10 cellular contexts compared by ENCODE assay signal in genomic region chr1:93692451-93692861, GRCh38. TPM values are rescaled to one million over a fixed set of nuclear protein-coding genes. Genes with fewer than 3 reads are reported as not detected.
DNase-seq lines count a peak whose midpoint lies in the region; ATAC-seq and TF ChIP-seq lines count a peak whose summit lies in the region.
"Had no signal": no experiment of that assay in that cellular context is flagged by ENCODE, and none has a peak within 500 bp of the region (broad histone marks: within the 10 kb centered on the region; RNA-seq: fewer than 3 reads in every experiment).

No MANE protein-coding gene starts in this region.

- peak overlapping the region; percentile 74 for H3K27ac Mint-ChIP-seq in activated naive CD8-positive, alpha-beta T cell treated with anti-CD3 and anti-CD28 coated beads for 36 hours

- H3K27me3 ChIP-seq in lung (ENCODE audit: control insufficient read depth, insufficient read depth): no peaks in the 10 kb centered on the region

- H3K36me3 Mint-ChIP-seq in activated naive CD8-positive, alpha-beta T cell treated with anti-CD3 and anti-CD28 coated beads for 36 hours: no peaks in the 10 kb centered on the region

- no peaks in the 10 kb centered on the region for H3K9me3 Mint-ChIP-seq in activated naive CD8-positive, alpha-beta T cell treated with anti-CD3 and anti-CD28 coated beads for 36 hours
- H3K9me3 Mint-ChIP-seq: dendritic cell treated with granulocyte-macrophage colony-stimulating factor and Interleukin-4, amounts not matched to agents 40 ng/mL and 50 ng/mL, for 4 days had no signal

- TF ChIP-seq CTCF in 22Rv1 (IDR thresholded peaks at IDR 0.05): no peak
- TF ChIP-seq CTCF in HEK293 (tag by site-specific recombination; IDR thresholded peaks at IDR 0.05): no peak
- TF ChIP-seq CTCF in lung (IDR thresholded peaks at IDR 0.05; ENCODE audit: control extremely low read depth, extremely low read depth): no peak

- CTCF ChIA-PET in HEK293 (lab: Yijun Ruan, JAX): interaction anchor here (1.9 kb wide), 1 partner anchor 122 kb away, joined by 7 read pairs; no protein-coding TSS in a partner anchor

- H3K4me3 Mint-ChIP-seq in activated naive CD8-positive, alpha-beta T cell treated with anti-CD3 and anti-CD28 coated beads for 36 hours: no peak overlapping the region
- H3K4me3 Mint-ChIP-seq: dendritic cell treated with granulocyte-macrophage colony-stimulating factor and Interleukin-4, amounts not matched to agents 40 ng/mL and 50 ng/mL, for 4 days had no signal

- H3K9me3 ChIP-seq in HEK293 (ENCODE audit: control insufficient read depth, insufficient read depth, low read depth, low read length) (no peaks in the 10 kb centered on the region), lung (ENCODE audit: control insufficient read depth in 2 of 2, insufficient read depth in 1 of 2, low read length in 1 of 2) (no peaks in the 10 kb centered on the region)

- DNase-seq in activated naive CD8-positive, alpha-beta T cell treated with anti-CD3 and anti-CD28 coated beads for 36 hours: no peak
- DNase-seq in lung (ENCODE audit: low spot score): no peak
- DNase-seq in NCI-H2081 treated with DMSO at 0.1 percent for 48 hours (lab: John Stamatoyannopoulos, UW): no peak

- H3K27ac ChIP-seq in 22Rv1 (peak overlapping the region; percentile 30; the same call in 1 of the 2 replicates), HEK293 (ENCODE audit: extremely low read depth, low read depth, low read length) (no peak overlapping the region), lung (ENCODE audit: low read depth in 1 of 2, low read length in 1 of 2) (peak overlapping the region in 1 of 2 donors; percentile 66)
- H3K27ac ChIP-seq: parathyroid adenoma had no signal

- H3K4me1 Mint-ChIP-seq in activated naive CD8-positive, alpha-beta T cell treated with anti-CD3 and anti-CD28 coated beads for 36 hours: peaks cover 18% of the 10 kb centered on the region

- POLR2A ChIA-PET in HEK293 (lab: Yijun Ruan, JAX): no interaction called here

- H3K36me3 ChIP-seq in HEK293 (ENCODE audit: control insufficient read depth in 2 of 2, insufficient read depth in 1 of 2, low read length in 2 of 2) (no peaks in the 10 kb centered on the region), lung (ENCODE audit: control insufficient read depth in 2 of 2, insufficient read depth in 2 of 2, low read length in 2 of 2) (no peaks in the 10 kb centered on the region)

- peaks cover 11% of the 10 kb centered on the region for H3K27me3 Mint-ChIP-seq in activated naive CD8-positive, alpha-beta T cell treated with anti-CD3 and anti-CD28 coated beads for 36 hours
- H3K27me3 Mint-ChIP-seq: dendritic cell treated with granulocyte-macrophage colony-stimulating factor and Interleukin-4, amounts not matched to agents 40 ng/mL and 50 ng/mL, for 4 days had no signal

- no peak overlapping the region for H3K4me3 ChIP-seq in HEK293 (ENCODE audit: low read depth, low read length)
- no peak overlapping the region for H3K4me3 ChIP-seq in lung

- H3K4me1 ChIP-seq in HEK293 (ENCODE audit: control insufficient read depth, insufficient read depth, low read length) (0 out of 2 replicates have a peak, but pooled peaks cover 4% of the 10 kb centered on the region), lung (ENCODE audit: control insufficient read depth in 2 of 2, insufficient read depth in 2 of 2, low read length in 2 of 2) (peaks cover 0 to 15% of the 10 kb centered on the region in 2 donors)
- H3K4me1 ChIP-seq: parathyroid adenoma had no signal

- 39 to 54% methylated on average over 2 of the region's 2 CpGs for WGBS in lung, 2 donors

- ATAC-seq in lung (ENCODE audit: insufficient read depth, low FRiP score) (peak; percentile 22), GM19328 (IDR thresholded peaks at IDR 0.05; ENCODE audit: unreplicated experiment) (no peak), HG03571 (IDR thresholded peaks at IDR 0.05; ENCODE audit: unreplicated experiment) (no peak), GM21737 (IDR thresholded peaks at IDR 0.05; ENCODE audit: unreplicated experiment) (no peak)

TF ChIP-seq in HEK293, 187 proteins besides CTCF, POLR2A, EP300 and RAD21:
- no peak for TF ChIP-seq KLF10 (tag by site-specific recombination; IDR thresholded peaks at IDR 0.05)
- TF ChIP-seq ZFHX2 (tag by site-specific recombination; conservative IDR thresholded peaks at IDR 0.05): peak; percentile 43; the same call in 1 of the 2 replicates

RNA-seq across cellular contexts. Expression of gene BCAR3, which starts 10.8 kb away (rescaled TPM):
- total RNA-seq in activated naive CD8-positive, alpha-beta T cell treated with anti-CD3 and anti-CD28 coated beads for 36 hours: under 1 TPM; 0.66 to 0.72 TPM
- 10 to 100 TPM; 21.3 to 33.3 TPM for total RNA-seq in lung
- polyA plus RNA-seq in lung: 10 to 100 TPM; 12.2 to 15.1 TPM

Comparison
In these comparisons a context has a peak if more than half of its experiments do, and no peak if none do; other contexts are left out.
1. RNA of gene BCAR3, which starts 10.8 kb away (total RNA-seq): 21.3 to 33.3 TPM in lung; 0.66 to 0.72 TPM in activated naive CD8-positive, alpha-beta T cell treated with anti-CD3 and anti-CD28 coated beads for 36 hours; every median in the first group is over 10 times any median in the second.